In the genomic region with DNA sequence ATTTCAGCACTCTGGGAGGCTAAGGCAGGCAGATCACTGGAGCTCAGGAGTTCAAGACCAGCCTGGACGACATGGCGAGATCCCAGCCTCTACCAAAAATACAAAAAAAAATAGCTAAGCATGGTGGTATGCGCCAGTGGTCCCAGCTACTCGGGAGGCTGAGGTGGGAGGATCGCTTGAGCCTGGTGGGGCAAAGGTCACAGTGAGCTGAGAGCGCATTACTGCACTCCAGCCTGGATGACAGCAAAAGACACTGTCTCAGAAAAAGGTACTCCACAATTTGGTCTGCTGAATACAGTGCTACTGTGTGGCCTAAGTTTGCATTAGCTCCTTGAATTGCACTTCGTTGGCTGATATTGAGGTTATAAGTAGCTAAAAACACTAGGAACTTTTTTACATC, we compare ENCODE assay signal across 18 cellular contexts.
DNase-seq lines count a peak whose midpoint lies in the region; ATAC-seq, FAIRE-seq and TF ChIP-seq lines count a peak whose summit lies in the region.
"Had no signal": no experiment of that assay in that cellular context is flagged by ENCODE, and none has a peak within 500 bp of the region (broad histone marks: within the 10 kb centered on the region; RNA-seq: fewer than 3 reads in every experiment).

No MANE protein-coding gene starts in this region.

- intact Hi-C loops in HepG2 (cut with micrococcal nuclease; ENCODE audit: unreplicated experiment) = loop anchor here (5.0 to 10.0 kb wide), 2 partner anchors 128 to 525 kb away; no protein-coding TSS in a partner anchor
- intact Hi-C loops in right lobe of liver (cut with DNase I) = no loop called here
- intact Hi-C loops in Panc1 (cut with micrococcal nuclease; ENCODE audit: unreplicated experiment) = no loop called here
- intact Hi-C loops in CD8-positive, alpha-beta T cell (cut with DNase I, micrococcal nuclease) = no loop called here

- H3K4me3 ChIP-seq in HepG2 (replicated peaks in 1 of 3; ENCODE audit: insufficient read depth in 1 of 3, low read depth in 2 of 3, low read length in 3 of 3) (no peak overlapping the region), right lobe of liver (no peak overlapping the region), Panc1 (ENCODE audit: low read depth in 2 of 2, low read length in 2 of 2) (no peak overlapping the region)
- no peak overlapping the region for H3K4me3 ChIP-seq in CD8-positive, alpha-beta T cell (ENCODE audit: low read depth, low read length)
- H3K4me3 ChIP-seq: BLaER1 treated with 17β-estradiol and CSF1 and Interleukin-3, amounts not matched to agents 10 nM and 100 nM had no signal

- POLR2A ChIA-PET in HepG2 (lab: Yijun Ruan, JAX) = no interaction called here
- POLR2A ChIA-PET in Panc1 (lab: Charles Lee) = no interaction called here
- POLR2A ChIA-PET in CD8-positive, alpha-beta T cell (lab: Charles Lee) = no interaction called here

- TF ChIP-seq EP300 in HepG2 (IDR thresholded peaks at IDR 0.05; ENCODE audit: low read depth in 2 of 2, low read length in 2 of 2) = no peak
- no peak for TF ChIP-seq EP300 in HepG2 (CRISPR knock-in tag; IDR thresholded peaks at IDR 0.05; ENCODE audit: borderline replicate concordance)

- no peak overlapping the region for H3K4me3 Mint-ChIP-seq in mesothelial cell of epicardium
- no peak overlapping the region for H3K4me3 Mint-ChIP-seq in CD8-positive, alpha-beta T cell
- H3K4me3 Mint-ChIP-seq: B cell; CD8-positive, alpha-beta memory T cell had no signal

- TF ChIP-seq POLR2A in HepG2 (IDR thresholded peaks at IDR 0.05; ENCODE audit: insufficient read depth in 1 of 2, low read depth in 2 of 2, low read length in 2 of 2) = no peak
- TF ChIP-seq POLR2A in right lobe of liver (IDR thresholded peaks at IDR 0.05) = no peak

- DNase-seq in HepG2 (ENCODE audit: low spot score) = no peak
- DNase-seq in right lobe of liver = no peak
- no peak for DNase-seq in Panc1 (ENCODE audit: low read depth, low spot score)
- DNase-seq in mesothelial cell of epicardium (ENCODE audit: low spot score in 2 of 2, unreplicated experiment in 2 of 2) = no peak
- no peak for DNase-seq in iPS-NIHi11 (ENCODE audit: low spot score)
- no peak for DNase-seq in DMS 273 (lab: John Stamatoyannopoulos, UW; ENCODE audit: unreplicated experiment)
- DNase-seq in CD8-positive, alpha-beta T cell = no peak
- DNase-seq: 8988T; CD8-positive, alpha-beta memory T cell; COR-L47; DMS79 treated with DMSO at 0.1 percent for 48 hours; GF-D8; GOT3; H7 had no signal

- H3K36me3 ChIP-seq in HepG2 (replicated peaks in 1 of 2; ENCODE audit: control insufficient read depth in 1 of 2, insufficient read depth in 2 of 2, low read length in 2 of 2) (peaks cover 11 to 60% of the 10 kb centered on the region in 2 experiments), right lobe of liver (no peaks in the 10 kb centered on the region), Panc1 (ENCODE audit: control insufficient read depth, insufficient read depth, low read length) (peaks cover 65% of the 10 kb centered on the region)
- H3K36me3 ChIP-seq in CD8-positive, alpha-beta T cell (ENCODE audit: insufficient read depth, low read length) = no peaks in the 10 kb centered on the region

- H2AFZ ChIP-seq in HepG2 (ENCODE audit: low read length) = no peak overlapping the region

- no peaks in the 10 kb centered on the region for H3K27me3 Mint-ChIP-seq in mesothelial cell of epicardium (ENCODE audit: low read depth)
- no peaks in the 10 kb centered on the region for H3K27me3 Mint-ChIP-seq in CD8-positive, alpha-beta T cell (ENCODE audit: low read depth)
- H3K27me3 Mint-ChIP-seq: B cell; CD8-positive, alpha-beta memory T cell had no signal

- WGBS in HepG2 (ENCODE audit: low lambda C conversion rate) = 93% methylated on average over 7 of the region's 7 CpGs
- 88% methylated on average over 7 of the region's 7 CpGs for WGBS in right lobe of liver (ENCODE audit: insufficient coverage, low coverage, low lambda C conversion rate, missing lambda C conversion rate)

- no peak overlapping the region for H3K27ac ChIP-seq in HepG2 (ENCODE audit: extremely low read length, insufficient read depth, low read length)
- no peak overlapping the region for H3K27ac ChIP-seq in right lobe of liver
- H3K27ac ChIP-seq in Panc1 (ENCODE audit: low read length) = peak overlapping the region; percentile 5; the same call in 1 of the 2 replicates
- H3K27ac ChIP-seq in CD8-positive, alpha-beta T cell (ENCODE audit: low read depth, low read length) = no peak overlapping the region
- H3K27ac ChIP-seq: BLaER1 treated with 17β-estradiol and CSF1 and Interleukin-3, amounts not matched to agents 10 nM and 100 nM had no signal

- CTCF ChIA-PET in HepG2 (lab: Yijun Ruan, JAX; ENCODE audit: low intra/inter-chr PET ratio, low total read pairs) = no interaction called here
- CTCF ChIA-PET in Panc1 (lab: Charles Lee) = no interaction called here
- CTCF ChIA-PET in CD8-positive, alpha-beta T cell (lab: Charles Lee) = no interaction called here

- peaks cover 5% of the 10 kb centered on the region for H3K4me1 Mint-ChIP-seq in mesothelial cell of epicardium
- no peaks in the 10 kb centered on the region for H3K4me1 Mint-ChIP-seq in CD8-positive, alpha-beta T cell (ENCODE audit: low read depth)
- H3K4me1 Mint-ChIP-seq: B cell; CD8-positive, alpha-beta memory T cell had no signal

- no peaks in the 10 kb centered on the region for H3K9me3 Mint-ChIP-seq in mesothelial cell of epicardium
- no peaks in the 10 kb centered on the region for H3K9me3 Mint-ChIP-seq in CD8-positive, alpha-beta T cell
- H3K9me3 Mint-ChIP-seq: CD8-positive, alpha-beta memory T cell had no signal

- H3K27ac Mint-ChIP-seq in mesothelial cell of epicardium = peak overlapping the region; percentile 6
- no peak overlapping the region for H3K27ac Mint-ChIP-seq in CD8-positive, alpha-beta T cell
- H3K27ac Mint-ChIP-seq: B cell; CD8-positive, alpha-beta memory T cell had no signal

- H3K79me2 ChIP-seq in HepG2 (ENCODE audit: insufficient read depth, low read length) = no peaks in the 10 kb centered on the region

- no peak for TF ChIP-seq CTCF in HepG2 (CRISPR knock-in tag; IDR thresholded peaks at IDR 0.05)
- no peak for TF ChIP-seq CTCF in right lobe of liver (IDR thresholded peaks at IDR 0.05)
- no peak for TF ChIP-seq CTCF in Panc1 (IDR thresholded peaks at IDR 0.05)
- no peak for TF ChIP-seq CTCF in mesothelial cell of epicardium (IDR thresholded peaks at IDR 0.05; ENCODE audit: unreplicated experiment)
- TF ChIP-seq CTCF in CD8-positive, alpha-beta T cell (IDR thresholded peaks at IDR 0.05) = no peak

- H3K9ac ChIP-seq in HepG2 (ENCODE audit: insufficient read depth, low read depth, low read length) = no peak overlapping the region
- H3K9ac ChIP-seq: BLaER1 treated with 17β-estradiol and CSF1 and Interleukin-3, amounts not matched to agents 10 nM and 100 nM had no signal

- no peaks in the 10 kb centered on the region for H3K9me3 ChIP-seq in HepG2 (ENCODE audit: low read length)
- no peaks in the 10 kb centered on the region for H3K9me3 ChIP-seq in right lobe of liver
- H3K9me3 ChIP-seq in Panc1 (ENCODE audit: control insufficient read depth, insufficient read depth, low read depth, low read length) = no peaks in the 10 kb centered on the region
- no peaks in the 10 kb centered on the region for H3K9me3 ChIP-seq in CD8-positive, alpha-beta T cell (ENCODE audit: low read length)
- H3K9me3 ChIP-seq: BLaER1 treated with 17β-estradiol and CSF1 and Interleukin-3, amounts not matched to agents 10 nM and 100 nM had no signal

- H3K36me3 Mint-ChIP-seq in mesothelial cell of epicardium = peaks cover 18% of the 10 kb centered on the region
- H3K36me3 Mint-ChIP-seq in CD8-positive, alpha-beta T cell = no peaks in the 10 kb centered on the region

- in situ Hi-C loops in HepG2 (cut with HindIII; ENCODE audit: extremely low pct_ligation_motif_present, low pct_unique_long_range_greater_than_20kb) (loop anchor here (5.0 kb wide), 1 partner anchor 143 kb away; a partner anchor contains a TSS), Panc1 (cut with HindIII; ENCODE audit: low pct_unique_long_range_greater_than_20kb, low sequenced_read_pairs) (no loop called here)

- H3K27me3 ChIP-seq in HepG2 (ENCODE audit: control insufficient read depth in 1 of 2, insufficient read depth in 2 of 2, low read length in 2 of 2) = no peaks in the 10 kb centered on the region
- no peaks in the 10 kb centered on the region for H3K27me3 ChIP-seq in right lobe of liver
- H3K27me3 ChIP-seq in Panc1 (ENCODE audit: control insufficient read depth, insufficient read depth, low read length) = no peaks in the 10 kb centered on the region
- no peaks in the 10 kb centered on the region for H3K27me3 ChIP-seq in CD8-positive, alpha-beta T cell (ENCODE audit: insufficient read depth, low read length)
- H3K27me3 ChIP-seq: BLaER1 treated with 17β-estradiol and CSF1 and Interleukin-3, amounts not matched to agents 10 nM and 100 nM had no signal

- ATAC-seq in HepG2 (no peak), right lobe of liver (no peak), Panc1 (no peak), HG02981 (IDR thresholded peaks at IDR 0.05; ENCODE audit: unreplicated experiment) (no peak)
- no peak for ATAC-seq in CD8-positive, alpha-beta T cell
- ATAC-seq: HCT116 had no signal

- TF ChIP-seq RAD21 in HepG2 (CRISPR knock-in tag; IDR thresholded peaks at IDR 0.05) = no peak

- FAIRE-seq in HepG2 (lab: Jason Lieb, UNC) = no peak

- H3K4me1 ChIP-seq in HepG2 (ENCODE audit: insufficient read depth, low read length) (peaks cover 52% of the 10 kb centered on the region), right lobe of liver (no peaks in the 10 kb centered on the region), Panc1 (ENCODE audit: control insufficient read depth, insufficient read depth, low read length) (peaks cover 22% of the 10 kb centered on the region)
- no peaks in the 10 kb centered on the region for H3K4me1 ChIP-seq in CD8-positive, alpha-beta T cell (ENCODE audit: insufficient read depth, low read length)
- H3K4me1 ChIP-seq: BLaER1 treated with 17β-estradiol and CSF1 and Interleukin-3, amounts not matched to agents 10 nM and 100 nM had no signal

- no peaks in the 10 kb centered on the region for H4K20me1 ChIP-seq in HepG2 (ENCODE audit: insufficient read depth, low read length)
- H4K20me1 ChIP-seq: BLaER1 treated with 17β-estradiol and CSF1 and Interleukin-3, amounts not matched to agents 10 nM and 100 nM had no signal

- no peak overlapping the region for H3K4me2 ChIP-seq in HepG2 (ENCODE audit: low read depth, low read length)
- H3K4me2 ChIP-seq: BLaER1 treated with 17β-estradiol and CSF1 and Interleukin-3, amounts not matched to agents 10 nM and 100 nM had no signal

- no TSS peak for BruUV-seq in HepG2 (replicated peaks; lab: Mats Ljungman, UMichigan)
- BruUV-seq in Panc1 (replicated peaks; lab: Mats Ljungman, UMichigan) = no TSS peak

TF ChIP-seq in HepG2, 621 proteins besides CTCF, POLR2A, EP300 and RAD21 (continues in another document):
- no peak for TF ChIP-seq ZBTB8A (CRISPR knock-in tag; IDR thresholded peaks at IDR 0.05; ENCODE audit: borderline replicate concordance, low read depth)
- no peak for TF ChIP-seq ATM (IDR thresholded peaks at IDR 0.05; ENCODE audit: borderline replicate concordance)
